2 cellular contexts compared by ENCODE assay signal in the genomic region with DNA sequence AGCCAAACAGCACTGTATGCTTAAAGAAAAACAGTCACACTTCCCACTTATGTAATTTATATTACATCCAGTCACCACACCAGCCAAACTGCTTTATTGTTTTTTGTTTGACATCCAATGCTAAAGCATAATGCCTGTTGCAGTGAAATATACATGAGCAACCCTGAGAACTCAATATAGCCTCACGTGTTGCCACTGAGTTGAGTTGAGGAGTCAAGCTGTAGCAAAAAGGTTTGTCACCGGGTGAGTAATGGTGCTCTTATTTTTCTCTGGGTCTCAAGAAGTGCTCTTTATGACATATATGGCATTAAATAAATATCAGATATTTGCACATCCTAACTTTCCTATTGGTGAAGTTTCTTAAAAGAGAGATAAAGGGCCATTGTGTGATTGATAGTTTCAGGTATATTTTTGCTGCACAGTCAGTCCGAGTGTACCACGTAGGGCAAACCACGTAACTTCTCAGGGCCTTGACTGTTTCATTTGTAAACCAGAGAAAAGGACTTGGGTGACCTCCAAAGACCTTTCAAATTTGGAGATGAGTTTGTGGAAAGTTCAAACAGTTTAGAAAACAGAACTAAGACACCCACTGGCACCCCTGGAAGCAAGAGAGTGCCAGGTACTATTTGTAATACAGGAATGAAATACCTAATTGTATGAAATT.
TF ChIP-seq lines count a peak whose summit lies in the region.

No MANE protein-coding gene starts in this region.

TF ChIP-seq in SK-N-SH, 30 proteins besides CTCF, POLR2A, EP300 and RAD21 (continued from another document):
- TF ChIP-seq, protein P1, sequence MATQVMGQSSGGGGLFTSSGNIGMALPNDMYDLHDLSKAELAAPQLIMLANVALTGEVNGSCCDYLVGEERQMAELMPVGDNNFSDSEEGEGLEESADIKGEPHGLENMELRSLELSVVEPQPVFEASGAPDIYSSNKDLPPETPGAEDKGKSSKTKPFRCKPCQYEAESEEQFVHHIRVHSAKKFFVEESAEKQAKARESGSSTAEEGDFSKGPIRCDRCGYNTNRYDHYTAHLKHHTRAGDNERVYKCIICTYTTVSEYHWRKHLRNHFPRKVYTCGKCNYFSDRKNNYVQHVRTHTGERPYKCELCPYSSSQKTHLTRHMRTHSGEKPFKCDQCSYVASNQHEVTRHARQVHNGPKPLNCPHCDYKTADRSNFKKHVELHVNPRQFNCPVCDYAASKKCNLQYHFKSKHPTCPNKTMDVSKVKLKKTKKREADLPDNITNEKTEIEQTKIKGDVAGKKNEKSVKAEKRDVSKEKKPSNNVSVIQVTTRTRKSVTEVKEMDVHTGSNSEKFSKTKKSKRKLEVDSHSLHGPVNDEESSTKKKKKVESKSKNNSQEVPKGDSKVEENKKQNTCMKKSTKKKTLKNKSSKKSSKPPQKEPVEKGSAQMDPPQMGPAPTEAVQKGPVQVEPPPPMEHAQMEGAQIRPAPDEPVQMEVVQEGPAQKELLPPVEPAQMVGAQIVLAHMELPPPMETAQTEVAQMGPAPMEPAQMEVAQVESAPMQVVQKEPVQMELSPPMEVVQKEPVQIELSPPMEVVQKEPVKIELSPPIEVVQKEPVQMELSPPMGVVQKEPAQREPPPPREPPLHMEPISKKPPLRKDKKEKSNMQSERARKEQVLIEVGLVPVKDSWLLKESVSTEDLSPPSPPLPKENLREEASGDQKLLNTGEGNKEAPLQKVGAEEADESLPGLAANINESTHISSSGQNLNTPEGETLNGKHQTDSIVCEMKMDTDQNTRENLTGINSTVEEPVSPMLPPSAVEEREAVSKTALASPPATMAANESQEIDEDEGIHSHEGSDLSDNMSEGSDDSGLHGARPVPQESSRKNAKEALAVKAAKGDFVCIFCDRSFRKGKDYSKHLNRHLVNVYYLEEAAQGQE (IDR thresholded peaks at IDR 0.05; ENCODE audit: low read depth, low read length), result no peak
- TF ChIP-seq ELF1 (IDR thresholded peaks at IDR 0.05) (no peak), TAF1 (IDR thresholded peaks at IDR 0.05; ENCODE audit: borderline replicate concordance, low read depth, low read length) (no peak), SIN3A (IDR thresholded peaks at IDR 0.05; ENCODE audit: borderline replicate concordance, low read depth, low read length) (no peak)
TF ChIP-seq in SK-N-SH: peak in this region for 0.

TF ChIP-seq in SK-N-SH treated with all-trans-retinoic acid at 6 μM for 48 hours, 23 proteins besides CTCF, POLR2A, EP300 and RAD21 (continued from another document):
- TF ChIP-seq, protein P2, sequence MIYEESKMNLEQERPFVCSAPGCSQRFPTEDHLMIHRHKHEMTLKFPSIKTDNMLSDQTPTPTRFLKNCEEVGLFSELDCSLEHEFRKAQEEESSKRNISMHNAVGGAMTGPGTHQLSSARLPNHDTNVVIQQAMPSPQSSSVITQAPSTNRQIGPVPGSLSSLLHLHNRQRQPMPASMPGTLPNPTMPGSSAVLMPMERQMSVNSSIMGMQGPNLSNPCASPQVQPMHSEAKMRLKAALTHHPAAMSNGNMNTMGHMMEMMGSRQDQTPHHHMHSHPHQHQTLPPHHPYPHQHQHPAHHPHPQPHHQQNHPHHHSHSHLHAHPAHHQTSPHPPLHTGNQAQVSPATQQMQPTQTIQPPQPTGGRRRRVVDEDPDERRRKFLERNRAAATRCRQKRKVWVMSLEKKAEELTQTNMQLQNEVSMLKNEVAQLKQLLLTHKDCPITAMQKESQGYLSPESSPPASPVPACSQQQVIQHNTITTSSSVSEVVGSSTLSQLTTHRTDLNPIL (CRISPR knock-in tag; IDR thresholded peaks at IDR 0.05; ENCODE audit: low read depth), result no peak
- TF ChIP-seq BACH2 (CRISPR knock-in tag; IDR thresholded peaks at IDR 0.05; ENCODE audit: borderline replicate concordance) (no peak), ZFP30 (CRISPR knock-in tag; IDR thresholded peaks at IDR 0.05) (no peak)
